ENCODE assay signal across 30 cellular contexts in genomic region chr10:117224881-117225280, GRCh38. TPM values are rescaled to one million over a fixed set of nuclear protein-coding genes. Genes with fewer than 3 reads are reported as not detected.
"Had no signal": no experiment of that assay in that cellular context is flagged by ENCODE, and none has a peak within 500 bp of the region (broad histone marks: within the 10 kb centered on the region; RNA-seq: fewer than 3 reads in every experiment).

No MANE protein-coding gene starts in this region.

- DNase-seq: colonic mucosa; cortex of kidney; effector CD8-positive, alpha-beta T cell; effector memory CD8-positive, alpha-beta T cell; endodermal cell; erythroblast; esophagus squamous epithelium; foreskin fibroblast; foreskin melanocyte; gastrocnemius medialis; glutamatergic neuron; head of caudate nucleus; heart right ventricle; hippocampal formation; left cardiac atrium; left lung; left ventricle myocardium superior; lower lobe of right lung; mesenchymal stem cell; midbrain had no signal

- H3K9me3 Mint-ChIP-seq: dendritic cell treated with granulocyte-macrophage colony-stimulating factor and Interleukin-4, amounts not matched to agents 40 ng/mL and 50 ng/mL, for 4 days; effector memory CD8-positive, alpha-beta T cell; endodermal cell had no signal

- H3K27ac Mint-ChIP-seq: dendritic cell treated with granulocyte-macrophage colony-stimulating factor and Interleukin-4, amounts not matched to agents 40 ng/mL and 50 ng/mL, for 4 days; effector memory CD8-positive, alpha-beta T cell; endodermal cell had no signal

- H3K4me3 Mint-ChIP-seq: dendritic cell treated with granulocyte-macrophage colony-stimulating factor and Interleukin-4, amounts not matched to agents 40 ng/mL and 50 ng/mL, for 4 days; effector memory CD8-positive, alpha-beta T cell; endodermal cell had no signal

- ATAC-seq: effector memory CD8-positive, alpha-beta T cell; esophagus mucosa; gastrocnemius medialis; heart right ventricle; left cardiac atrium; left lung; left ventricle myocardium superior; lower lobe of right lung had no signal

RNA-seq across cellular contexts. Expression of gene SLC18A2, which starts 16.0 kb away (rescaled TPM):
- total RNA-seq: chondrocyte, dermis microvascular lymphatic vessel endothelial cell, glomerular endothelial cell, lung microvascular endothelial cell had no signal

RNA-seq across cellular contexts. Expression of gene KCNK18, which starts 27.6 kb away (rescaled TPM):
- total RNA-seq: chondrocyte, colonic mucosa, dermis microvascular lymphatic vessel endothelial cell, endodermal cell, esophagus mucosa, esophagus squamous epithelium, gastrocnemius medialis, glomerular endothelial cell, heart right ventricle, kidney epithelial cell, left cardiac atrium, left lung, left ventricle myocardium superior, lower leg skin, lower lobe of right lung, lung microvascular endothelial cell, mononuclear cell, mucosa of gallbladder had no signal
